In the genomic region with DNA sequence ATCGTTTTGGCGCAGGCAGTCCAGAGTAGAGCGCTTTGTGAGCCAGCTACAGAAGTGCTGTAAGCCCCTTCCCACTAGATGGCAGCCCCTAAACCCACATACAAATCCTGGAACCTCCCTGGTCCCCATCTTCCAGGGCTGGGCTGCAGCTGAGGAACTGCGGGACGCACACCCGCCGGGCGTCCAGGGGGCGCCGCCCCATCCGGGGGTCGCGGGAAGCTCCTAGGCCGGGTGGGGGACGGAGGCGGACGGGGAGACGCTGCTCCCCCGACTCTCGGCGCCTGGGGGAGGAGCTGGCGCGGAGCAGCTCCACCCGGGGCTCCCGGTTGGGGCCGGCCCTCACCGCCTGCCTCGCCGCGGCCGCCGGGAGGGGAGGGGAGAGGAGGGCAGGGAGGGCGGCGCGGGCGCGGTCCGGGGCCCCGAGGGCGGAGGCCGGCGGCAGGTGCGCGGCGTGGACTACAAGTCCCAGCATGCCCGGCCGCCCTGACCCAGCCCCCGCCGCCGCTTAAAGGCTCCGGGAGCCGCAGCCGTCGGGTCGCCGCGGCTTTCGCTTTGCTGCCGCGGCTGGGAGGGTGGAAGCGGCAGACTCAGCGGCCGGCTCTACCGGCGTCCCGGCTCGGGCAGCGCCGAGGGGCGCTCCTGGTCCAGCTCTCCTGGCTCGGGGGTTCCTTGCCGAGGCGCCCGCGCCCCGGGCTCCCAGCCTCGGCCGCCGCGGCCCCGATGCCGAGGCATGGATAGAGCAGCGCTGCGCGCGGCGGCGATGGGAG, we compare ENCODE assay signal across 1 cellular context.
TF ChIP-seq lines count a peak whose summit lies in the region.

A gene (plus strand): TSS at position 535 of the 767 bp plus-strand sequence. CDS start 196 bp downstream, at position 731.

TF ChIP-seq in HepG2, 621 proteins besides CTCF, POLR2A, EP300 and RAD21 (continued from another document and continues in another):
- TF ChIP-seq, protein P1, sequence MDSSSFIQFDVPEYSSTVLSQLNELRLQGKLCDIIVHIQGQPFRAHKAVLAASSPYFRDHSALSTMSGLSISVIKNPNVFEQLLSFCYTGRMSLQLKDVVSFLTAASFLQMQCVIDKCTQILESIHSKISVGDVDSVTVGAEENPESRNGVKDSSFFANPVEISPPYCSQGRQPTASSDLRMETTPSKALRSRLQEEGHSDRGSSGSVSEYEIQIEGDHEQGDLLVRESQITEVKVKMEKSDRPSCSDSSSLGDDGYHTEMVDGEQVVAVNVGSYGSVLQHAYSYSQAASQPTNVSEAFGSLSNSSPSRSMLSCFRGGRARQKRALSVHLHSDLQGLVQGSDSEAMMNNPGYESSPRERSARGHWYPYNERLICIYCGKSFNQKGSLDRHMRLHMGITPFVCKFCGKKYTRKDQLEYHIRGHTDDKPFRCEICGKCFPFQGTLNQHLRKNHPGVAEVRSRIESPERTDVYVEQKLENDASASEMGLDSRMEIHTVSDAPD (CRISPR knock-in tag; IDR thresholded peaks at IDR 0.05): no peak
- TF ChIP-seq ZNF878 (CRISPR knock-in tag; IDR thresholded peaks at IDR 0.05) (no peak), YEATS2 (CRISPR knock-in tag; IDR thresholded peaks at IDR 0.05; ENCODE audit: borderline replicate concordance) (no peak), KLF9 (CRISPR knock-in tag; IDR thresholded peaks at IDR 0.05; ENCODE audit: low read depth) (no peak), SPEN (CRISPR knock-in tag; IDR thresholded peaks at IDR 0.05; ENCODE audit: low read depth) (no peak), TBP (CRISPR knock-in tag; IDR thresholded peaks at IDR 0.05) (no peak), ZNF619 (CRISPR knock-in tag; IDR thresholded peaks at IDR 0.05) (no peak), ZNF138 (CRISPR knock-in tag; IDR thresholded peaks at IDR 0.05; ENCODE audit: low read depth) (no peak), RNF2 (conservative IDR thresholded peaks at IDR 0.05; ENCODE audit: low read depth) (no peak; the same call in 1 of the 2 replicates), ZNF883 (CRISPR knock-in tag; IDR thresholded peaks at IDR 0.05; ENCODE audit: not compliant biosample characterization) (no peak), ZNF354B (CRISPR knock-in tag; IDR thresholded peaks at IDR 0.05) (no peak), SNAI1 (CRISPR knock-in tag; IDR thresholded peaks at IDR 0.05; ENCODE audit: borderline replicate concordance) (no peak), HDAC2 (CRISPR knock-in tag; IDR thresholded peaks at IDR 0.05) (no peak), PRMT3 (CRISPR knock-in tag; IDR thresholded peaks at IDR 0.05; ENCODE audit: borderline replicate concordance, low read depth) (no peak), SMC3 (IDR thresholded peaks at IDR 0.05; ENCODE audit: low read length) (peak; percentile 47), ZEB1 (IDR thresholded peaks at IDR 0.05; ENCODE audit: insufficient replicate concordance, low read depth) (no peak), KLF6 (CRISPR knock-in tag; IDR thresholded peaks at IDR 0.05) (no peak; the same call in 1 of the 2 replicates), KLF16 (CRISPR knock-in tag; IDR thresholded peaks at IDR 0.05) (peak in 1 of 2 experiments; percentile 43; a peak in 1 of 4 replicates), MIER3 (CRISPR knock-in tag; IDR thresholded peaks at IDR 0.05; ENCODE audit: borderline replicate concordance) (no peak), NFYC (CRISPR knock-in tag; IDR thresholded peaks at IDR 0.05) (no peak), CBX1 (IDR thresholded peaks at IDR 0.05; ENCODE audit: low read depth) (no peak), JUN (CRISPR knock-in tag; IDR thresholded peaks at IDR 0.05) (no peak), ZNF510 (CRISPR knock-in tag; IDR thresholded peaks at IDR 0.05; ENCODE audit: low read depth) (no peak), KLF15 (CRISPR knock-in tag; IDR thresholded peaks at IDR 0.05; ENCODE audit: borderline replicate concordance) (no peak), ZNF24 (IDR thresholded peaks at IDR 0.05) (no peak), ZNF263 (CRISPR knock-in tag; IDR thresholded peaks at IDR 0.05) (no peak), HNF4A (CRISPR knock-in tag; IDR thresholded peaks at IDR 0.05) (no peak), ZFX (CRISPR knock-in tag; IDR thresholded peaks at IDR 0.05; ENCODE audit: low read depth) (peak; percentile 56), ZFP36L1 (CRISPR knock-in tag; IDR thresholded peaks at IDR 0.05) (no peak), CC2D1A (CRISPR knock-in tag; IDR thresholded peaks at IDR 0.05) (no peak), ZSCAN20 (CRISPR knock-in tag; IDR thresholded peaks at IDR 0.05; ENCODE audit: borderline replicate concordance) (no peak), ZFP36L2 (CRISPR knock-in tag; IDR thresholded peaks at IDR 0.05) (no peak)
- TF ChIP-seq, protein P2, sequence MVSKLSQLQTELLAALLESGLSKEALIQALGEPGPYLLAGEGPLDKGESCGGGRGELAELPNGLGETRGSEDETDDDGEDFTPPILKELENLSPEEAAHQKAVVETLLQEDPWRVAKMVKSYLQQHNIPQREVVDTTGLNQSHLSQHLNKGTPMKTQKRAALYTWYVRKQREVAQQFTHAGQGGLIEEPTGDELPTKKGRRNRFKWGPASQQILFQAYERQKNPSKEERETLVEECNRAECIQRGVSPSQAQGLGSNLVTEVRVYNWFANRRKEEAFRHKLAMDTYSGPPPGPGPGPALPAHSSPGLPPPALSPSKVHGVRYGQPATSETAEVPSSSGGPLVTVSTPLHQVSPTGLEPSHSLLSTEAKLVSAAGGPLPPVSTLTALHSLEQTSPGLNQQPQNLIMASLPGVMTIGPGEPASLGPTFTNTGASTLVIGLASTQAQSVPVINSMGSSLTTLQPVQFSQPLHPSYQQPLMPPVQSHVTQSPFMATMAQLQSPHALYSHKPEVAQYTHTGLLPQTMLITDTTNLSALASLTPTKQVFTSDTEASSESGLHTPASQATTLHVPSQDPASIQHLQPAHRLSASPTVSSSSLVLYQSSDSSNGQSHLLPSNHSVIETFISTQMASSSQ (IDR thresholded peaks at IDR 0.05; ENCODE audit: low read depth): no peak
- TF ChIP-seq, protein P2 (CRISPR knock-in tag; IDR thresholded peaks at IDR 0.05; ENCODE audit: borderline replicate concordance): no peak
- TF ChIP-seq, protein P3, sequence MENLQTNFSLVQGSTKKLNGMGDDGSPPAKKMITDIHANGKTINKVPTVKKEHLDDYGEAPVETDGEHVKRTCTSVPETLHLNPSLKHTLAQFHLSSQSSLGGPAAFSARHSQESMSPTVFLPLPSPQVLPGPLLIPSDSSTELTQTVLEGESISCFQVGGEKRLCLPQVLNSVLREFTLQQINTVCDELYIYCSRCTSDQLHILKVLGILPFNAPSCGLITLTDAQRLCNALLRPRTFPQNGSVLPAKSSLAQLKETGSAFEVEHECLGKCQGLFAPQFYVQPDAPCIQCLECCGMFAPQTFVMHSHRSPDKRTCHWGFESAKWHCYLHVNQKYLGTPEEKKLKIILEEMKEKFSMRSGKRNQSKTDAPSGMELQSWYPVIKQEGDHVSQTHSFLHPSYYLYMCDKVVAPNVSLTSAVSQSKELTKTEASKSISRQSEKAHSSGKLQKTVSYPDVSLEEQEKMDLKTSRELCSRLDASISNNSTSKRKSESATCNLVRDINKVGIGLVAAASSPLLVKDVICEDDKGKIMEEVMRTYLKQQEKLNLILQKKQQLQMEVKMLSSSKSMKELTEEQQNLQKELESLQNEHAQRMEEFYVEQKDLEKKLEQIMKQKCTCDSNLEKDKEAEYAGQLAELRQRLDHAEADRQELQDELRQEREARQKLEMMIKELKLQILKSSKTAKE (CRISPR knock-in tag; IDR thresholded peaks at IDR 0.05; ENCODE audit: borderline replicate concordance): no peak
- TF ChIP-seq, protein P4, sequence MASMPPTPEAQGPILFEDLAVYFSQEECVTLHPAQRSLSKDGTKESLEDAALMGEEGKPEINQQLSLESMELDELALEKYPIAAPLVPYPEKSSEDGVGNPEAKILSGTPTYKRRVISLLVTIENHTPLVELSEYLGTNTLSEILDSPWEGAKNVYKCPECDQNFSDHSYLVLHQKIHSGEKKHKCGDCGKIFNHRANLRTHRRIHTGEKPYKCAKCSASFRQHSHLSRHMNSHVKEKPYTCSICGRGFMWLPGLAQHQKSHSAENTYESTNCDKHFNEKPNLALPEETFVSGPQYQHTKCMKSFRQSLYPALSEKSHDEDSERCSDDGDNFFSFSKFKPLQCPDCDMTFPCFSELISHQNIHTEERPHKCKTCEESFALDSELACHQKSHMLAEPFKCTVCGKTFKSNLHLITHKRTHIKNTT (CRISPR knock-in tag; IDR thresholded peaks at IDR 0.05): no peak
- TF ChIP-seq, protein P5, sequence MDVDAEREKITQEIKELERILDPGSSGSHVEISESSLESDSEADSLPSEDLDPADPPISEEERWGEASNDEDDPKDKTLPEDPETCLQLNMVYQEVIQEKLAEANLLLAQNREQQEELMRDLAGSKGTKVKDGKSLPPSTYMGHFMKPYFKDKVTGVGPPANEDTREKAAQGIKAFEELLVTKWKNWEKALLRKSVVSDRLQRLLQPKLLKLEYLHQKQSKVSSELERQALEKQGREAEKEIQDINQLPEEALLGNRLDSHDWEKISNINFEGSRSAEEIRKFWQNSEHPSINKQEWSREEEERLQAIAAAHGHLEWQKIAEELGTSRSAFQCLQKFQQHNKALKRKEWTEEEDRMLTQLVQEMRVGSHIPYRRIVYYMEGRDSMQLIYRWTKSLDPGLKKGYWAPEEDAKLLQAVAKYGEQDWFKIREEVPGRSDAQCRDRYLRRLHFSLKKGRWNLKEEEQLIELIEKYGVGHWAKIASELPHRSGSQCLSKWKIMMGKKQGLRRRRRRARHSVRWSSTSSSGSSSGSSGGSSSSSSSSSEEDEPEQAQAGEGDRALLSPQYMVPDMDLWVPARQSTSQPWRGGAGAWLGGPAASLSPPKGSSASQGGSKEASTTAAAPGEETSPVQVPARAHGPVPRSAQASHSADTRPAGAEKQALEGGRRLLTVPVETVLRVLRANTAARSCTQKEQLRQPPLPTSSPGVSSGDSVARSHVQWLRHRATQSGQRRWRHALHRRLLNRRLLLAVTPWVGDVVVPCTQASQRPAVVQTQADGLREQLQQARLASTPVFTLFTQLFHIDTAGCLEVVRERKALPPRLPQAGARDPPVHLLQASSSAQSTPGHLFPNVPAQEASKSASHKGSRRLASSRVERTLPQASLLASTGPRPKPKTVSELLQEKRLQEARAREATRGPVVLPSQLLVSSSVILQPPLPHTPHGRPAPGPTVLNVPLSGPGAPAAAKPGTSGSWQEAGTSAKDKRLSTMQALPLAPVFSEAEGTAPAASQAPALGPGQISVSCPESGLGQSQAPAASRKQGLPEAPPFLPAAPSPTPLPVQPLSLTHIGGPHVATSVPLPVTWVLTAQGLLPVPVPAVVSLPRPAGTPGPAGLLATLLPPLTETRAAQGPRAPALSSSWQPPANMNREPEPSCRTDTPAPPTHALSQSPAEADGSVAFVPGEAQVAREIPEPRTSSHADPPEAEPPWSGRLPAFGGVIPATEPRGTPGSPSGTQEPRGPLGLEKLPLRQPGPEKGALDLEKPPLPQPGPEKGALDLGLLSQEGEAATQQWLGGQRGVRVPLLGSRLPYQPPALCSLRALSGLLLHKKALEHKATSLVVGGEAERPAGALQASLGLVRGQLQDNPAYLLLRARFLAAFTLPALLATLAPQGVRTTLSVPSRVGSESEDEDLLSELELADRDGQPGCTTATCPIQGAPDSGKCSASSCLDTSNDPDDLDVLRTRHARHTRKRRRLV (CRISPR knock-in tag; IDR thresholded peaks at IDR 0.05): no peak
- TF ChIP-seq, protein P6, sequence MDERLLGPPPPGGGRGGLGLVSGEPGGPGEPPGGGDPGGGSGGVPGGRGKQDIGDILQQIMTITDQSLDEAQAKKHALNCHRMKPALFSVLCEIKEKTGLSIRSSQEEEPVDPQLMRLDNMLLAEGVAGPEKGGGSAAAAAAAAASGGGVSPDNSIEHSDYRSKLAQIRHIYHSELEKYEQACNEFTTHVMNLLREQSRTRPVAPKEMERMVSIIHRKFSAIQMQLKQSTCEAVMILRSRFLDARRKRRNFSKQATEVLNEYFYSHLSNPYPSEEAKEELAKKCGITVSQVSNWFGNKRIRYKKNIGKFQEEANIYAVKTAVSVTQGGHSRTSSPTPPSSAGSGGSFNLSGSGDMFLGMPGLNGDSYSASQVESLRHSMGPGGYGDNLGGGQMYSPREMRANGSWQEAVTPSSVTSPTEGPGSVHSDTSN (CRISPR knock-in tag; IDR thresholded peaks at IDR 0.05): no peak
- TF ChIP-seq, protein P7, sequence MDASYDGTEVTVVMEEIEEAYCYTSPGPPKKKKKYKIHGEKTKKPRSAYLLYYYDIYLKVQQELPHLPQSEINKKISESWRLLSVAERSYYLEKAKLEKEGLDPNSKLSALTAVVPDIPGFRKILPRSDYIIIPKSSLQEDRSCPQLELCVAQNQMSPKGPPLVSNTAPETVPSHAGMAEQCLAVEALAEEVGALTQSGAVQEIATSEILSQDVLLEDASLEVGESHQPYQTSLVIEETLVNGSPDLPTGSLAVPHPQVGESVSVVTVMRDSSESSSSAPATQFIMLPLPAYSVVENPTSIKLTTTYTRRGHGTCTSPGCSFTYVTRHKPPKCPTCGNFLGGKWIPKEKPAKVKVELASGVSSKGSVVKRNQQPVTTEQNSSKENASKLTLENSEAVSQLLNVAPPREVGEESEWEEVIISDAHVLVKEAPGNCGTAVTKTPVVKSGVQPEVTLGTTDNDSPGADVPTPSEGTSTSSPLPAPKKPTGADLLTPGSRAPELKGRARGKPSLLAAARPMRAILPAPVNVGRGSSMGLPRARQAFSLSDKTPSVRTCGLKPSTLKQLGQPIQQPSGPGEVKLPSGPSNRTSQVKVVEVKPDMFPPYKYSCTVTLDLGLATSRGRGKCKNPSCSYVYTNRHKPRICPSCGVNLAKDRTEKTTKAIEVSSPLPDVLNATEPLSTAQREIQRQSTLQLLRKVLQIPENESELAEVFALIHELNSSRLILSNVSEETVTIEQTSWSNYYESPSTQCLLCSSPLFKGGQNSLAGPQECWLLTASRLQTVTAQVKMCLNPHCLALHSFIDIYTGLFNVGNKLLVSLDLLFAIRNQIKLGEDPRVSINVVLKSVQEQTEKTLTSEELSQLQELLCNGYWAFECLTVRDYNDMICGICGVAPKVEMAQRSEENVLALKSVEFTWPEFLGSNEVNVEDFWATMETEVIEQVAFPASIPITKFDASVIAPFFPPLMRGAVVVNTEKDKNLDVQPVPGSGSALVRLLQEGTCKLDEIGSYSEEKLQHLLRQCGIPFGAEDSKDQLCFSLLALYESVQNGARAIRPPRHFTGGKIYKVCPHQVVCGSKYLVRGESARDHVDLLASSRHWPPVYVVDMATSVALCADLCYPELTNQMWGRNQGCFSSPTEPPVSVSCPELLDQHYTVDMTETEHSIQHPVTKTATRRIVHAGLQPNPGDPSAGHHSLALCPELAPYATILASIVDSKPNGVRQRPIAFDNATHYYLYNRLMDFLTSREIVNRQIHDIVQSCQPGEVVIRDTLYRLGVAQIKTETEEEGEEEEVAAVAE (CRISPR knock-in tag; IDR thresholded peaks at IDR 0.05; ENCODE audit: borderline replicate concordance): no peak
